Comparison of ENCODE assay signal across 11 cellular contexts in genomic region chr9:2179557-2179956, GRCh38.
A peak's percentile ranks its signal among the peaks of the same experiment; 100 is the strongest.
DNase-seq lines count a peak whose midpoint lies in the region; ATAC-seq and TF ChIP-seq lines count a peak whose summit lies in the region.
"Had no signal": no experiment of that assay in that cellular context is flagged by ENCODE, and none has a peak within 500 bp of the region (broad histone marks: within the 10 kb centered on the region; RNA-seq: fewer than 3 reads in every experiment).

No MANE protein-coding gene starts in this region.

- H3K9me3 ChIP-seq in HCT116 (ENCODE audit: control insufficient read depth in 1 of 2, insufficient read depth in 1 of 2, low read depth in 1 of 2, low read length in 2 of 2) (no peaks in the 10 kb centered on the region), T-helper 17 cell (ENCODE audit: control insufficient read depth, low read length, poor library complexity, severe bottlenecking) (no peaks in the 10 kb centered on the region), tibial nerve (no peaks in the 10 kb centered on the region), colonic mucosa (no peaks in the 10 kb centered on the region)
- no peaks in the 10 kb centered on the region for H3K9me3 ChIP-seq in naive thymus-derived CD4-positive, alpha-beta T cell (ENCODE audit: control insufficient read depth in 2 of 3, low read length in 3 of 3)
- H3K9me3 ChIP-seq: prostate gland, tibial artery had no signal

- no peak for TF ChIP-seq POLR2A in HCT116 (IDR thresholded peaks at IDR 0.05; ENCODE audit: borderline replicate concordance, extremely low read depth, insufficient read depth, insufficient read length)
- no peak for TF ChIP-seq POLR2A in tibial nerve (IDR thresholded peaks at IDR 0.05)

- H3K9ac ChIP-seq in HCT116 (ENCODE audit: low read length) (no peak overlapping the region), colonic mucosa (ENCODE audit: low read depth in 2 of 2, low read length in 2 of 2) (no peak overlapping the region)

- H3K4me1 ChIP-seq in HCT116 (ENCODE audit: control insufficient read depth in 1 of 2, insufficient read depth in 2 of 2, low read length in 2 of 2) (no peaks in the 10 kb centered on the region), tibial nerve (peaks cover 0 to 4% (median 0%) of the 10 kb centered on the region in 4 donors), colonic mucosa (no peaks in the 10 kb centered on the region)
- H3K4me1 ChIP-seq in naive thymus-derived CD4-positive, alpha-beta T cell (ENCODE audit: control insufficient read depth in 2 of 2, insufficient read depth in 2 of 2, low read length in 2 of 2) = no peaks in the 10 kb centered on the region
- H3K4me1 ChIP-seq: prostate gland, tibial artery had no signal

- peaks cover 13% of the 10 kb centered on the region for H3K4me1 Mint-ChIP-seq in T-helper 17 cell
- peaks cover 6 to 13% (median 8%) of the 10 kb centered on the region in 7 donors for H3K4me1 Mint-ChIP-seq in naive thymus-derived CD4-positive, alpha-beta T cell
- peaks cover 2% of the 10 kb centered on the region for H3K4me1 Mint-ChIP-seq in activated T-cell treated with anti-CD3 and anti-CD28 coated beads, Interleukin-2, amount 50 U/mL, for 4 hours (ENCODE audit: low read depth)

- POLR2A ChIA-PET in HCT116 (lab: Charles Lee) = no interaction called here
- POLR2A ChIA-PET in naive thymus-derived CD4-positive, alpha-beta T cell (lab: Charles Lee) = interaction anchor here (0.9 to 1.1 kb wide), 2 partner anchors 20 to 47 kb away, joined by 3 to 6 read pairs; no protein-coding TSS in a partner anchor

- H3K9me3 Mint-ChIP-seq in naive thymus-derived CD4-positive, alpha-beta T cell = no peaks in the 10 kb centered on the region
- no peaks in the 10 kb centered on the region for H3K9me3 Mint-ChIP-seq in activated T-cell treated with anti-CD3 and anti-CD28 coated beads, Interleukin-2, amount 50 U/mL, for 4 hours

- CTCF ChIA-PET in HCT116 (lab: Charles Lee) = no interaction called here
- CTCF ChIA-PET in naive thymus-derived CD4-positive, alpha-beta T cell (lab: Charles Lee) = no interaction called here

- intact Hi-C loops in HCT116 (cut with micrococcal nuclease) (no loop called here), colonic mucosa (cut with DNase I) (no loop called here)
- intact Hi-C loops in naive thymus-derived CD4-positive, alpha-beta T cell (cut with micrococcal nuclease) = loop anchor here in 1 of 2 donors (2.0 kb wide), 1 partner anchor 21 kb away; no protein-coding TSS in a partner anchor

- no peaks in the 10 kb centered on the region for H4K20me1 ChIP-seq in HCT116 (ENCODE audit: insufficient read depth)

- H3K27ac ChIP-seq in HCT116 (ENCODE audit: low read depth, low read length) = no peak overlapping the region
- no peak overlapping the region for H3K27ac ChIP-seq in naive thymus-derived CD4-positive, alpha-beta T cell (ENCODE audit: low read depth, low read length)
- H3K27ac ChIP-seq in tibial nerve = no peak overlapping the region
- H3K27ac ChIP-seq in colonic mucosa = no peak overlapping the region
- H3K27ac ChIP-seq: prostate gland, tibial artery had no signal

- peaks cover 11% of the 10 kb centered on the region for H3K36me3 Mint-ChIP-seq in T-helper 17 cell (ENCODE audit: low read depth)
- peaks cover 3 to 33% (median 18%) of the 10 kb centered on the region in 5 donors for H3K36me3 Mint-ChIP-seq in naive thymus-derived CD4-positive, alpha-beta T cell
- H3K36me3 Mint-ChIP-seq in activated T-cell treated with anti-CD3 and anti-CD28 coated beads, Interleukin-2, amount 50 U/mL, for 4 hours (ENCODE audit: insufficient read depth) = peaks cover 12% of the 10 kb centered on the region

- H3K36me3 ChIP-seq in HCT116 (ENCODE audit: control insufficient read depth in 1 of 2, insufficient read depth in 2 of 2, low read length in 2 of 2) (no peaks in the 10 kb centered on the region), tibial nerve (peaks cover 0 to 31% (median 0%) of the 10 kb centered on the region in 3 donors), colonic mucosa (no peaks in the 10 kb centered on the region)
- peaks cover 0 to 28% (median 8%) of the 10 kb centered on the region in 3 experiments for H3K36me3 ChIP-seq in naive thymus-derived CD4-positive, alpha-beta T cell (ENCODE audit: control insufficient read depth in 2 of 3, insufficient read depth in 3 of 3, low read length in 3 of 3)
- H3K36me3 ChIP-seq: prostate gland had no signal

- H3K4me3 ChIP-seq in HCT116 (replicated peaks in 1 of 2; ENCODE audit: low read depth in 1 of 2, low read length in 2 of 2) (no peak overlapping the region), tibial nerve (no peak overlapping the region), colonic mucosa (no peak overlapping the region)
- no peak overlapping the region for H3K4me3 ChIP-seq in naive thymus-derived CD4-positive, alpha-beta T cell (ENCODE audit: low read length)
- H3K4me3 ChIP-seq: prostate gland, tibial artery had no signal

- no peaks in the 10 kb centered on the region for H3K9me2 ChIP-seq in HCT116 (ENCODE audit: insufficient read depth)

- RAD21 ChIA-PET in HCT116 (lab: Charles Lee; ENCODE audit: low non-redundant PET in 1 of 2, low total read pairs in 2 of 2, uncharacterized antibody in 2 of 2, unreplicated experiment in 2 of 2) = no interaction called here

- peak; percentile 21; the same call in 1 of the 2 replicates for TF ChIP-seq RAD21 in HCT116 (IDR thresholded peaks at IDR 0.05; ENCODE audit: low read depth)

- H3K4me3 Mint-ChIP-seq in T-helper 17 cell = no peak overlapping the region
- no peak overlapping the region for H3K4me3 Mint-ChIP-seq in naive thymus-derived CD4-positive, alpha-beta T cell
- no peak overlapping the region for H3K4me3 Mint-ChIP-seq in activated T-cell treated with anti-CD3 and anti-CD28 coated beads, Interleukin-2, amount 50 U/mL, for 4 hours

- no peaks in the 10 kb centered on the region for H3K79me2 ChIP-seq in HCT116 (ENCODE audit: insufficient read depth, low read length)

- no TSS peak for BruUV-seq in HCT116 (replicated peaks; lab: Mats Ljungman, UMichigan)

- ATAC-seq in HCT116 = no peak
- ATAC-seq in T-helper 17 cell = peak; percentile 35
- ATAC-seq in naive thymus-derived CD4-positive, alpha-beta T cell = no peak
- no peak for ATAC-seq in activated T-cell treated with anti-CD3 and anti-CD28 coated beads, Interleukin-2, amount 50 U/mL, for 4 hours

- H2AFZ ChIP-seq in HCT116 (ENCODE audit: low read depth, low read length, poor library complexity, severe bottlenecking) = no peak overlapping the region

- TF ChIP-seq EP300 in tibial nerve (IDR thresholded peaks at IDR 0.05) = no peak

- H3K27me3 ChIP-seq in HCT116 (ENCODE audit: insufficient read depth, low read length) (no peaks in the 10 kb centered on the region), tibial nerve (no peaks in the 10 kb centered on the region), colonic mucosa (no peaks in the 10 kb centered on the region)
- no peaks in the 10 kb centered on the region for H3K27me3 ChIP-seq in naive thymus-derived CD4-positive, alpha-beta T cell (ENCODE audit: control insufficient read depth in 2 of 2, insufficient read depth in 2 of 2, low read length in 2 of 2)
- H3K27me3 ChIP-seq: tibial artery had no signal

- DNase-seq in NCI-H1105 (lab: John Stamatoyannopoulos, UW) (peak; percentile 4), NCI-H1105 treated with DMSO at 0.1 percent for 48 hours (lab: John Stamatoyannopoulos, UW) (no peak), HCT116 (ENCODE audit: low read depth, low spot score) (no peak), T-helper 17 cell (no peak), tibial nerve (ENCODE audit: low spot score in 2 of 2) (no peak), colonic mucosa (no peak)
- DNase-seq in naive thymus-derived CD4-positive, alpha-beta T cell = peak in 1 of 9 donors; percentile 15
- DNase-seq in activated T-cell treated with anti-CD3 and anti-CD28 coated beads, Interleukin-2, amount 50 U/mL, for 4 hours = no peak
- DNase-seq: activated T-cell treated with anti-CD3 and anti-CD28 coated beads for 4 hours, tibial artery had no signal

- H3K4me2 ChIP-seq in HCT116 (ENCODE audit: low read length) = no peak overlapping the region

- TF ChIP-seq CTCF in HCT116 (IDR thresholded peaks at IDR 0.05 in 2 of 3, conservative IDR thresholded peaks at IDR 0.05 in 1 of 3; ENCODE audit: borderline replicate concordance in 1 of 3, insufficient read depth in 1 of 3, low read depth in 2 of 3, low read length in 2 of 3) = no peak
- TF ChIP-seq CTCF in tibial nerve (IDR thresholded peaks at IDR 0.05) = no peak
- TF ChIP-seq CTCF in colonic mucosa (IDR thresholded peaks at IDR 0.05) = no peak

- H3K27ac Mint-ChIP-seq in T-helper 17 cell = peak overlapping the region; percentile 75
- peak overlapping the region in 5 of 9 donors; percentile 13 to 43 (median 29) for H3K27ac Mint-ChIP-seq in naive thymus-derived CD4-positive, alpha-beta T cell

- no peaks in the 10 kb centered on the region for H3K27me3 Mint-ChIP-seq in T-helper 17 cell
- no peaks in the 10 kb centered on the region for H3K27me3 Mint-ChIP-seq in naive thymus-derived CD4-positive, alpha-beta T cell
- H3K27me3 Mint-ChIP-seq in activated T-cell treated with anti-CD3 and anti-CD28 coated beads, Interleukin-2, amount 50 U/mL, for 4 hours (ENCODE audit: low read depth) = no peaks in the 10 kb centered on the region

- 90 to 94% methylated on average over 3 of the region's 3 CpGs for WGBS in tibial nerve, 2 donors

TF ChIP-seq in HCT116, 20 proteins besides CTCF, POLR2A, EP300 and RAD21 (continues in another document):
- TF ChIP-seq CEBPB (IDR thresholded peaks at IDR 0.05; ENCODE audit: low read depth) (no peak), EZH2 (IDR thresholded peaks at IDR 0.05) (no peak)
- TF ChIP-seq, protein P1, sequence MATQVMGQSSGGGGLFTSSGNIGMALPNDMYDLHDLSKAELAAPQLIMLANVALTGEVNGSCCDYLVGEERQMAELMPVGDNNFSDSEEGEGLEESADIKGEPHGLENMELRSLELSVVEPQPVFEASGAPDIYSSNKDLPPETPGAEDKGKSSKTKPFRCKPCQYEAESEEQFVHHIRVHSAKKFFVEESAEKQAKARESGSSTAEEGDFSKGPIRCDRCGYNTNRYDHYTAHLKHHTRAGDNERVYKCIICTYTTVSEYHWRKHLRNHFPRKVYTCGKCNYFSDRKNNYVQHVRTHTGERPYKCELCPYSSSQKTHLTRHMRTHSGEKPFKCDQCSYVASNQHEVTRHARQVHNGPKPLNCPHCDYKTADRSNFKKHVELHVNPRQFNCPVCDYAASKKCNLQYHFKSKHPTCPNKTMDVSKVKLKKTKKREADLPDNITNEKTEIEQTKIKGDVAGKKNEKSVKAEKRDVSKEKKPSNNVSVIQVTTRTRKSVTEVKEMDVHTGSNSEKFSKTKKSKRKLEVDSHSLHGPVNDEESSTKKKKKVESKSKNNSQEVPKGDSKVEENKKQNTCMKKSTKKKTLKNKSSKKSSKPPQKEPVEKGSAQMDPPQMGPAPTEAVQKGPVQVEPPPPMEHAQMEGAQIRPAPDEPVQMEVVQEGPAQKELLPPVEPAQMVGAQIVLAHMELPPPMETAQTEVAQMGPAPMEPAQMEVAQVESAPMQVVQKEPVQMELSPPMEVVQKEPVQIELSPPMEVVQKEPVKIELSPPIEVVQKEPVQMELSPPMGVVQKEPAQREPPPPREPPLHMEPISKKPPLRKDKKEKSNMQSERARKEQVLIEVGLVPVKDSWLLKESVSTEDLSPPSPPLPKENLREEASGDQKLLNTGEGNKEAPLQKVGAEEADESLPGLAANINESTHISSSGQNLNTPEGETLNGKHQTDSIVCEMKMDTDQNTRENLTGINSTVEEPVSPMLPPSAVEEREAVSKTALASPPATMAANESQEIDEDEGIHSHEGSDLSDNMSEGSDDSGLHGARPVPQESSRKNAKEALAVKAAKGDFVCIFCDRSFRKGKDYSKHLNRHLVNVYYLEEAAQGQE (IDR thresholded peaks at IDR 0.05; ENCODE audit: low read depth) = no peak
